ENCODE assay signal across 8 cellular contexts in genomic region chr5:180352116-180352975, GRCh38. TPM values are rescaled to one million over a fixed set of nuclear protein-coding genes. Genes with fewer than 3 reads are reported as not detected.
DNase-seq lines count a peak whose midpoint lies in the region; ATAC-seq and TF ChIP-seq lines count a peak whose summit lies in the region.

No MANE protein-coding gene starts in this region.

- H3K27ac ChIP-seq in WERI-Rb-1 (no peak overlapping the region), psoas muscle (no peak overlapping the region)

- TF ChIP-seq CTCF in WERI-Rb-1 (IDR thresholded peaks at IDR 0.05; ENCODE audit: low read depth, low read length), result no peak
- no peak for TF ChIP-seq CTCF in psoas muscle (IDR thresholded peaks at IDR 0.05)

- H3K9me3 ChIP-seq in WERI-Rb-1 (ENCODE audit: severe bottlenecking) (no peaks in the 10 kb centered on the region), psoas muscle (no peaks in the 10 kb centered on the region)

- ATAC-seq in psoas muscle, result peak; percentile 3 to 39 (median 24)

- H3K36me3 ChIP-seq in H7 (replicated peaks; ENCODE audit: control insufficient read depth, insufficient read depth, low read length) (peaks cover 5% of the 10 kb centered on the region), WERI-Rb-1 (no peaks in the 10 kb centered on the region), psoas muscle (ENCODE audit: insufficient read depth in 1 of 2, low read depth in 1 of 2) (no peaks in the 10 kb centered on the region)

- H3K4me3 ChIP-seq in H7 (ENCODE audit: insufficient read depth, low read depth, low read length), result peak overlapping the region; percentile 97
- peak overlapping the region; percentile 65 for H3K4me3 ChIP-seq in WERI-Rb-1 (ENCODE audit: low read depth, low read length)
- H3K4me3 ChIP-seq in psoas muscle, result peak overlapping the region; percentile 72

- DNase-seq in H7 (peak; percentile 79), WERI-Rb-1 (no peak), head of caudate nucleus (peak in 35 of 42 donors; percentile 10 to 71 (median 42)), psoas muscle (peak; percentile 40 to 73), NCI-H2029 (lab: John Stamatoyannopoulos, UW) (no peak), GOT3 (lab: John Stamatoyannopoulos, UW) (no peak)
- DNase-seq in NK-92 treated with Interleukin-12 subunit alpha and Interleukin-12 subunit beta, amount 100 ng/mL, for 24 hours (lab: John Stamatoyannopoulos, UW), result no peak
- DNase-seq in stimulated activated CD8-positive, alpha-beta memory T cell treated with anti-CD3 and anti-CD28 coated beads, Interleukin-4, amount 100 ng/mL, for 48 hours, result no peak

- peaks cover 21% of the 10 kb centered on the region for H3K27me3 ChIP-seq in H7 (ENCODE audit: control insufficient read depth, insufficient read depth, low read length)
- H3K27me3 ChIP-seq in WERI-Rb-1 (ENCODE audit: insufficient read depth, low read depth, severe bottlenecking), result no peaks in the 10 kb centered on the region
- H3K27me3 ChIP-seq in psoas muscle (ENCODE audit: insufficient read depth in 3 of 3, low read length in 2 of 3), result peaks cover 0 to 42% (median 10%) of the 10 kb centered on the region in 3 donors

- WGBS in psoas muscle, 3 donors, result 5 to 7% (median 7%) methylated on average over 79 to 89 of the region's 89 CpGs

- intact Hi-C loops in head of caudate nucleus (cut with DNase I), result no loop called here
- intact Hi-C loops in psoas muscle (cut with DNase I), result no loop called here

- H3K4me1 ChIP-seq in psoas muscle, result peaks cover 6% of the 10 kb centered on the region

RNA-seq across cellular contexts. Expression of gene GFPT2, which starts 0.8 kb away (rescaled TPM):
- 91.6 and 125 TPM in 2 replicates for total RNA-seq in H7 (2014; rRNA removed; shearing (Covaris generic))
- total RNA-seq in psoas muscle, result 1 to 10 TPM; 4.4 to 7.2 (median 6.5) TPM
- polyA plus RNA-seq in psoas muscle, result 1 to 10 TPM; 2.0 to 2.4 (median 2.4) TPM

Comparison
In these comparisons a context has a peak if more than half of its experiments do, and no peak if none do; other contexts are left out.
1. DNase-seq: peak in H7 (single experiment), head of caudate nucleus (35 of 42) and psoas muscle (2 of 2); none in WERI-Rb-1 (single experiment), NK-92 treated with Interleukin-12 subunit alpha and Interleukin-12 subunit beta, amount 100 ng/mL, for 24 hours (single experiment), NCI-H2029 (single experiment), stimulated activated CD8-positive, alpha-beta memory T cell treated with anti-CD3 and anti-CD28 coated beads, Interleukin-4, amount 100 ng/mL, for 48 hours (single experiment) and GOT3 (single experiment).
2. RNA of gene GFPT2, which starts 0.8 kb away (total RNA-seq): 91.6 to 125 TPM in H7; 4.4 to 7.2 TPM in psoas muscle; every median in the first group is over 10 times any median in the second.
3. Peak in every context shown above with its lines, with median percentiles within 50 percentile points of each other: H3K4me3 ChIP-seq.